Comparison of ENCODE assay signal across 24 cellular contexts in the genomic region with DNA sequence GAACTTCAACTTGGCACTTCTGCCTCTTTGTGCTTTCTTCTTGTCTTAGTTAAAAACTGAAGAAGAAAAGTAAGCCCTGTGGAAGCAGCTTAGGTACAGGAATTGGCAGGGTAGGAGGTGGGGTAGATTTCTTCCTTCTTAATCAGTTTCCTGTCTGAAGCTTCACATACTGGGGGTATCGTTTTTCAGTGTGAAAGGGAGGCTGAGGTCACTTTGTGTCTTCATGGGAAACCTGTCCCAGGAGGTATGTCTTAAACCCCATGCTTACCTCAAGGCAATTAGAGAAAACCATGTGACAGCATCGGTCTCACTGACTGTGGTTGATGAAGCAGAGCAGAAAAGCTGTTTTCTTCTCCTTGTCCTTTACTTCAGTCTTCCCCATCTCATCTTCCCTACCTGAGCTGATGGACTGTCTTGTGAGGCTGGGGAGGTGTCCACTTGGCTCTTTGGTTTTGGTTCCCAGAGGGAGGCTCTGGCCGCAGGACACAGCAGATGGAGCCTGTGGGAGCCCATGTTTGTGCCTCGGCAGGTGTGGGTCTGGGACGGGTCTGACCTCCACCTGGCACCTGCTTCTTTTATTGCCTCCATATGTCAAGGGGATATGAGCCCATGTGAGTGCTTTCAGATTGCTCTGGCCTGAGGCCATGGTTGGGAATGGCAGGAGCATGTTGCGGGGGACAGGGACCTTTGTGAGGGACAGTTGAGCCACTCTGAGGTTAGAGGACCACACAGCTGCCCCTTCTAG. TPM values are rescaled to one million over a fixed set of nuclear protein-coding genes. Genes with fewer than 3 reads are reported as not detected.
DNase-seq lines count a peak whose midpoint lies in the region; ATAC-seq, FAIRE-seq and TF ChIP-seq lines count a peak whose summit lies in the region.
"Had no signal": no experiment of that assay in that cellular context is flagged by ENCODE, and none has a peak within 500 bp of the region (broad histone marks: within the 10 kb centered on the region; RNA-seq: fewer than 3 reads in every experiment).

No MANE protein-coding gene starts in this region.

- no peak overlapping the region for H3K4me2 ChIP-seq in HepG2 (ENCODE audit: low read depth, low read length)

- DNase-seq in NCI-H748 (lab: John Stamatoyannopoulos, UW; ENCODE audit: unreplicated experiment) (peak; percentile 67), NCI-H748 treated with DMSO at 0.1 percent for 48 hours (lab: John Stamatoyannopoulos, UW) (no peak), NCI-H510A treated with DMSO at 0.1 percent for 48 hours (lab: John Stamatoyannopoulos, UW) (peak; percentile 48), cerebellar cortex (ENCODE audit: low spot score) (peak; percentile 95), GM12891 (ENCODE audit: insufficient read length, low spot score) (no peak), NCI-H2029 treated with DMSO at 0.1 percent for 48 hours (lab: John Stamatoyannopoulos, UW) (no peak), HepG2 (ENCODE audit: low spot score) (no peak)
- DNase-seq: activated CD4-positive, alpha-beta memory T cell treated with anti-CD3 and anti-CD28 coated beads, Interleukin-2, amount 10 ng/mL, durations not matched to agents 7 days and 5 days; activated naive CD4-positive, alpha-beta T cell treated with anti-CD3 and anti-CD28 coated beads, Interleukin-2, amount 50 U/mL, for 16 hours; activated T-cell treated with anti-CD3 and anti-CD28 coated beads, Interleukin-2, amount 50 U/mL, for 4 hours; foreskin melanocyte; left ventricle myocardium inferior; NCI-H1048; nucleus accumbens; stimulated activated CD4-positive, alpha-beta T cell treated with anti-CD3 and anti-CD28 coated beads, Interleukin-15, amount 100 ng/mL, for 24 hours; T-helper 2 cell; thyroid gland had no signal

- POLR2A ChIA-PET in HepG2 (lab: Yijun Ruan, JAX): no interaction called here

- H3K79me2 ChIP-seq in HepG2 (ENCODE audit: insufficient read depth, low read length): no peaks in the 10 kb centered on the region

- in situ Hi-C loops in HepG2 (cut with HindIII; ENCODE audit: extremely low pct_ligation_motif_present, low pct_unique_long_range_greater_than_20kb): no loop called here

- no peak for TF ChIP-seq CTCF in HepG2 (CRISPR knock-in tag; IDR thresholded peaks at IDR 0.05)

- TF ChIP-seq RAD21 in HepG2 (CRISPR knock-in tag; IDR thresholded peaks at IDR 0.05): no peak

- no peaks in the 10 kb centered on the region for H3K27me3 ChIP-seq in HepG2 (ENCODE audit: control insufficient read depth in 1 of 2, insufficient read depth in 2 of 2, low read length in 2 of 2)
- H3K27me3 ChIP-seq: SJSA1, thyroid gland had no signal

- no peak overlapping the region for H3K4me3 ChIP-seq in HepG2 (replicated peaks in 1 of 3; ENCODE audit: insufficient read depth in 1 of 3, low read depth in 2 of 3, low read length in 3 of 3)
- H3K4me3 ChIP-seq: left ventricle myocardium inferior, SJSA1, thyroid gland had no signal

- 2% methylated on average over 4 of the region's 6 CpGs for whole genome bisulfite sequencing in HepG2 (ENCODE audit: low lambda C conversion rate)

- intact Hi-C loops in HepG2 (cut with micrococcal nuclease; ENCODE audit: unreplicated experiment): no loop called here

- TF ChIP-seq POLR2A in GM12891 (IDR thresholded peaks at IDR 0.05; ENCODE audit: low read depth, low read length): no peak
- no peak for TF ChIP-seq POLR2A in HepG2 (IDR thresholded peaks at IDR 0.05; ENCODE audit: insufficient read depth in 1 of 2, low read depth in 2 of 2, low read length in 2 of 2)

- no peaks in the 10 kb centered on the region for H3K4me1 ChIP-seq in HepG2 (ENCODE audit: insufficient read depth, low read length)
- H3K4me1 ChIP-seq: left ventricle myocardium inferior, thyroid gland had no signal

- TF ChIP-seq EP300 in HepG2 (IDR thresholded peaks at IDR 0.05; ENCODE audit: low read depth in 2 of 2, low read length in 2 of 2): no peak
- TF ChIP-seq EP300 in HepG2 (CRISPR knock-in tag; IDR thresholded peaks at IDR 0.05; ENCODE audit: borderline replicate concordance): no peak

- no peak overlapping the region for H3K27ac ChIP-seq in HepG2 (ENCODE audit: extremely low read length, insufficient read depth, low read length)
- H3K27ac ChIP-seq: epithelial cell of prostate, left ventricle myocardium inferior, SJSA1, thyroid gland had no signal

- no peaks in the 10 kb centered on the region for H3K9me3 ChIP-seq in HepG2 (ENCODE audit: low read length)
- H3K9me3 ChIP-seq: left ventricle myocardium inferior, SJSA1, thyroid gland had no signal

- no peak overlapping the region for H3K9ac ChIP-seq in HepG2 (ENCODE audit: insufficient read depth, low read depth, low read length)

- ATAC-seq in HG03354 (IDR thresholded peaks at IDR 0.05; ENCODE audit: poor library complexity, severe bottlenecking, unreplicated experiment) (no peak), HepG2 (no peak)
- ATAC-seq: activated T-cell treated with anti-CD3 and anti-CD28 coated beads, Interleukin-2, amount 50 U/mL, for 4 hours; stimulated activated memory B cell treated with anti-CD40 and anti-IgM and Interleukin-4, amounts not matched to agents 10 μg/mL and 1 μg/mL and 100 μg/mL, for 72 hours; WTC11 had no signal

- H4K20me1 ChIP-seq in HepG2 (ENCODE audit: insufficient read depth, low read length): no peaks in the 10 kb centered on the region

- H3K36me3 ChIP-seq in HepG2 (replicated peaks in 1 of 2; ENCODE audit: control insufficient read depth in 1 of 2, insufficient read depth in 2 of 2, low read length in 2 of 2): no peaks in the 10 kb centered on the region
- H3K36me3 ChIP-seq: left ventricle myocardium inferior, SJSA1, thyroid gland had no signal

- no TSS peak for BruUV-seq in HepG2 (replicated peaks; lab: Mats Ljungman, UMichigan)

- no peak for FAIRE-seq in GM12891 (lab: Jason Lieb, UNC)
- no peak for FAIRE-seq in HepG2 (lab: Jason Lieb, UNC)
- FAIRE-seq: H54 had no signal

- no peak overlapping the region for H2AFZ ChIP-seq in HepG2 (ENCODE audit: low read length)

- CTCF ChIA-PET in HepG2 (lab: Yijun Ruan, JAX; ENCODE audit: low intra/inter-chr PET ratio, low total read pairs): no interaction called here

TF ChIP-seq in GM12891, 5 proteins besides CTCF, POLR2A, EP300 and RAD21:
- no peak for TF ChIP-seq TAF1 (IDR thresholded peaks at IDR 0.05; ENCODE audit: low read depth, low read length)
- TF ChIP-seq SPI1 (IDR thresholded peaks at IDR 0.05; ENCODE audit: low read depth, low read length): no peak

TF ChIP-seq in HepG2, 621 proteins besides CTCF, POLR2A, EP300 and RAD21 (continues in another document):
- TF ChIP-seq ZC3H4 (CRISPR knock-in tag; IDR thresholded peaks at IDR 0.05; ENCODE audit: borderline replicate concordance) (no peak), PHF20 (CRISPR knock-in tag; IDR thresholded peaks at IDR 0.05) (no peak)

RNA-seq across cellular contexts. Expression of a gene that starts 47.0 kb away (rescaled TPM):
- 0.04 TPM for polyA plus RNA-seq in GM12891 (2012; ENCODE audit: low read depth, missing spikeins)
- 0.04 TPM in 1 of 2 replicates, not detected in the other for total RNA-seq in HepG2 (2016; rRNA removed; fragmentation: Illumina TruSeq; extraction: Trizol)
- not detected in 2 replicates for total RNA-seq in HepG2 (2016; cell fraction: cytosol; rRNA removed; fragmentation: Illumina TruSeq; extraction: Trizol; ENCODE audit: low read depth)
- 0.04 TPM in 1 of 2 replicates, not detected in the other for total RNA-seq in HepG2 (2016; cell fraction: insoluble cytoplasmic fraction; rRNA removed; fragmentation: Illumina TruSeq; extraction: Trizol)
- total RNA-seq in HepG2 (2016; cell fraction: membrane; rRNA removed; fragmentation: Illumina TruSeq; extraction: Trizol): 0.06 TPM in 1 of 2 replicates, not detected in the other
- not detected in 2 replicates for total RNA-seq in HepG2 (2016; cell fraction: nucleus; rRNA removed; fragmentation: Illumina TruSeq; extraction: Trizol)
- polyA plus RNA-seq in HepG2 (2011; rRNA removed): 0.03 TPM in 1 of 2 replicates, not detected in the other
- polyA plus RNA-seq in HepG2 (2011; cell fraction: cytosol; rRNA removed): not detected in 2 replicates
- polyA plus RNA-seq in HepG2 (2011; cell fraction: nucleus; rRNA removed): 0.08 TPM in 1 of 2 replicates, not detected in the other
- not detected in 2 replicates for polyA plus RNA-seq in HepG2 (2012)
- not detected in 2 replicates for polyA plus RNA-seq in HepG2 (2016; cell fraction: cytosol; fragmentation: Illumina TruSeq; extraction: Trizol; ENCODE audit: low read depth)
- polyA plus RNA-seq in HepG2 (2016; cell fraction: insoluble cytoplasmic fraction; fragmentation: Illumina TruSeq; extraction: Trizol; ENCODE audit: low read depth): not detected in 2 replicates
- polyA plus RNA-seq in HepG2 (2016; cell fraction: membrane; fragmentation: Illumina TruSeq; extraction: Trizol; ENCODE audit: low read depth): not detected in 2 replicates
- 0.18 and 0.29 TPM in 2 replicates for polyA plus RNA-seq in HepG2 (2016; cell fraction: nucleus; fragmentation: Illumina TruSeq; extraction: Trizol; ENCODE audit: insufficient read depth, low read depth)
- polyA minus RNA-seq in HepG2 (2011; rRNA and poly(A)+ RNA removed; ENCODE audit: low replicate concordance): 14.5 TPM in 1 of 2 replicates, not detected in the other
- polyA minus RNA-seq in HepG2 (2011; cell fraction: cytosol; rRNA and poly(A)+ RNA removed): 1.3 TPM in 1 of 2 replicates, not detected in the other
- not detected in 2 replicates for polyA minus RNA-seq in HepG2 (2011; cell fraction: nucleus; rRNA and poly(A)+ RNA removed)
- total RNA-seq: A673; activated CD4-positive, alpha-beta memory T cell treated with anti-CD3 and anti-CD28 coated beads, Interleukin-2, amount 10 ng/mL, durations not matched to agents 7 days and 5 days; activated T-cell treated with anti-CD3 and anti-CD28 coated beads, Interleukin-2, amount 50 U/mL, for 4 hours had no signal

Comparison
In these comparisons a context has a peak if more than half of its experiments do, and no peak if none do; other contexts are left out.
1. DNase-seq: peak in NCI-H748 (single experiment), NCI-H510A treated with DMSO at 0.1 percent for 48 hours (single experiment) and cerebellar cortex (single experiment); none in NCI-H748 treated with DMSO at 0.1 percent for 48 hours (single experiment), GM12891 (single experiment), NCI-H2029 treated with DMSO at 0.1 percent for 48 hours (single experiment) and HepG2 (single experiment).